In genomic region chr9:4986291-4986690, GRCh38 we compare ENCODE assay signal across 8 cellular contexts. TPM values are rescaled to one million over a fixed set of nuclear protein-coding genes. Genes with fewer than 3 reads are reported as not detected.
DNase-seq lines count a peak whose midpoint lies in the region; ATAC-seq and TF ChIP-seq lines count a peak whose summit lies in the region.

No MANE protein-coding gene starts in this region.

- H3K27ac Mint-ChIP-seq in activated naive CD4-positive, alpha-beta T cell treated with anti-CD3 and anti-CD28 coated beads, Interleukin-2, amount 50 U/mL, for 24 hours = peak overlapping the region; percentile 98

- H3K4me1 Mint-ChIP-seq in activated naive CD4-positive, alpha-beta T cell treated with anti-CD3 and anti-CD28 coated beads, Interleukin-2, amount 50 U/mL, for 24 hours = peaks cover 43% of the 10 kb centered on the region

- TF ChIP-seq CTCF in lower lobe of right lung (IDR thresholded peaks at IDR 0.05) = no peak

- peaks cover 55% of the 10 kb centered on the region for H3K4me1 ChIP-seq in adipocyte (ENCODE audit: control insufficient read depth, insufficient read depth, low read length)
- peaks cover 55% of the 10 kb centered on the region for H3K4me1 ChIP-seq in lower lobe of right lung
- H3K4me1 ChIP-seq in urinary bladder (ENCODE audit: insufficient read depth) = peaks cover 2% of the 10 kb centered on the region

- H3K4me3 ChIP-seq in adipocyte (ENCODE audit: low read length) (peak overlapping the region; percentile 97), lower lobe of right lung (peak overlapping the region; percentile 91), urinary bladder (ENCODE audit: low read depth, low read length) (peak overlapping the region; percentile 91)

- ATAC-seq in lower lobe of right lung = no peak
- no peak for ATAC-seq in HG03565 (IDR thresholded peaks at IDR 0.05; ENCODE audit: unreplicated experiment)
- no peak for ATAC-seq in left colon

- H3K9me3 Mint-ChIP-seq in activated naive CD4-positive, alpha-beta T cell treated with anti-CD3 and anti-CD28 coated beads, Interleukin-2, amount 50 U/mL, for 24 hours = no peaks in the 10 kb centered on the region

- H3K27me3 ChIP-seq in adipocyte (replicated peaks; ENCODE audit: control insufficient read depth, insufficient read depth, low read length) (no peaks in the 10 kb centered on the region), lower lobe of right lung (ENCODE audit: low read depth) (no peaks in the 10 kb centered on the region)

- no peaks in the 10 kb centered on the region for H3K27me3 Mint-ChIP-seq in activated naive CD4-positive, alpha-beta T cell treated with anti-CD3 and anti-CD28 coated beads, Interleukin-2, amount 50 U/mL, for 24 hours

- no peak for DNase-seq in activated naive CD4-positive, alpha-beta T cell treated with Interleukin-2 at 50 U/mL for 16 hours
- DNase-seq in adipocyte (ENCODE audit: low read depth) (peak; percentile 48), lower lobe of right lung (no peak), left colon (no peak)
- DNase-seq in stimulated activated naive CD4-positive, alpha-beta T cell (lab: John Stamatoyannopoulos, UW) = no peak

- H3K27ac ChIP-seq in lower lobe of right lung (peak overlapping the region; percentile 98), urinary bladder (ENCODE audit: low read depth) (no peak overlapping the region)

- WGBS in urinary bladder = 4% methylated on average over 3 of the region's 3 CpGs

- intact Hi-C loops in lower lobe of right lung (cut with DNase I) = loop anchor here (5.0 kb wide), 1 partner anchor 224 kb away; no protein-coding TSS in a partner anchor
- intact Hi-C loops in left colon (cut with DNase I, micrococcal nuclease) = loop anchor here in 1 of 2 donors (5.0 to 10.0 kb wide), 2 partner anchors 224 to 321 kb away; partner anchors contain the start of genes PLPP6 and SPATA6L

- H3K9me3 ChIP-seq in adipocyte (ENCODE audit: control insufficient read depth, low read length) (no peaks in the 10 kb centered on the region), lower lobe of right lung (no peaks in the 10 kb centered on the region)

- H3K4me3 Mint-ChIP-seq in activated naive CD4-positive, alpha-beta T cell treated with anti-CD3 and anti-CD28 coated beads, Interleukin-2, amount 50 U/mL, for 24 hours = no peak overlapping the region

- peaks cover 9% of the 10 kb centered on the region for H3K36me3 Mint-ChIP-seq in activated naive CD4-positive, alpha-beta T cell treated with anti-CD3 and anti-CD28 coated beads, Interleukin-2, amount 50 U/mL, for 24 hours

- peak overlapping the region; percentile 98 for H3K9ac ChIP-seq in adipocyte (ENCODE audit: low read length)

- H3K36me3 ChIP-seq in adipocyte (ENCODE audit: control insufficient read depth, insufficient read depth, low read length, severe bottlenecking) = peaks cover 3% of the 10 kb centered on the region
- H3K36me3 ChIP-seq in lower lobe of right lung = no peaks in the 10 kb centered on the region
- no peaks in the 10 kb centered on the region for H3K36me3 ChIP-seq in urinary bladder (ENCODE audit: insufficient read depth)

RNA-seq across cellular contexts. Expression of gene JAK2, which starts 1.2 kb away (rescaled TPM):
- 32.8 TPM for total RNA-seq in lower lobe of right lung
- total RNA-seq in urinary bladder = 52.1 TPM
- 13.7 TPM for polyA plus RNA-seq in urinary bladder
- total RNA-seq in left colon = 10 to 100 TPM; 17.2 to 18.9 TPM
